ENCODE assay signal across 13 cellular contexts in genomic region chr2:181784556-181784955, GRCh38.
DNase-seq lines count a peak whose midpoint lies in the region; FAIRE-seq lines count a peak whose summit lies in the region.
"Had no signal": no experiment of that assay in that cellular context is flagged by ENCODE, and none has a peak within 500 bp of the region (broad histone marks: within the 10 kb centered on the region; RNA-seq: fewer than 3 reads in every experiment).

No MANE protein-coding gene starts in this region.

- H3K4me1 ChIP-seq in endocrine pancreas (ENCODE audit: control insufficient read depth, insufficient read depth, low read length) = no peaks in the 10 kb centered on the region

- no peak for FAIRE-seq in urothelium cell line (lab: Jason Lieb, UNC)

- DNase-seq in GM03348 (ENCODE audit: low spot score) (peak; percentile 23), NCI-H2227 treated with DMSO at 0.1 percent for 48 hours (lab: John Stamatoyannopoulos, UW) (peak; percentile 53), renal cortical epithelial cell (ENCODE audit: low read depth) (peak; percentile 51), NCI-H446 (lab: John Stamatoyannopoulos, UW) (no peak), urothelium cell line (ENCODE audit: low spot score) (no peak)
- DNase-seq in activated CD4-positive, alpha-beta T cell treated with anti-CD3 and anti-CD28 coated beads for 48 hours = no peak
- DNase-seq in stimulated activated CD4-positive, alpha-beta T cell treated with anti-CD3 and anti-CD28 coated beads, Interleukin-15, amount 100 ng/mL, for 24 hours = no peak
- DNase-seq: activated naive CD4-positive, alpha-beta T cell treated with anti-CD3 and anti-CD28 coated beads, Interleukin-2, amount 50 U/mL, for 16 hours; CD8-positive, alpha-beta T cell; esophagus squamous epithelium; retina; substantia nigra had no signal

- no peak overlapping the region for H3K9ac ChIP-seq in endocrine pancreas (ENCODE audit: control insufficient read depth, insufficient read depth, low read length)

- no peaks in the 10 kb centered on the region for H3K27me3 ChIP-seq in endocrine pancreas (ENCODE audit: control insufficient read depth, insufficient read depth, low read length)

- H3K4me3 ChIP-seq in endocrine pancreas (ENCODE audit: control insufficient read depth, insufficient read depth, low read length) = peak overlapping the region; percentile 34
- H3K4me3 ChIP-seq: esophagus squamous epithelium had no signal

- H3K9me3 ChIP-seq in endocrine pancreas (ENCODE audit: control insufficient read depth, low read length) = no peaks in the 10 kb centered on the region
- H3K9me3 ChIP-seq: esophagus squamous epithelium had no signal

- H3K36me3 ChIP-seq in endocrine pancreas (ENCODE audit: control insufficient read depth, insufficient read depth, low read length) = no peaks in the 10 kb centered on the region
- H3K36me3 ChIP-seq: esophagus squamous epithelium had no signal

Comparison
In these comparisons a context has a peak if more than half of its experiments do, and no peak if none do; other contexts are left out.
1. DNase-seq: peak in GM03348 (single experiment), NCI-H2227 treated with DMSO at 0.1 percent for 48 hours (single experiment) and renal cortical epithelial cell (single experiment); none in activated CD4-positive, alpha-beta T cell treated with anti-CD3 and anti-CD28 coated beads for 48 hours (single experiment), NCI-H446 (0 of 2), urothelium cell line (single experiment) and stimulated activated CD4-positive, alpha-beta T cell treated with anti-CD3 and anti-CD28 coated beads, Interleukin-15, amount 100 ng/mL, for 24 hours (single experiment).